23 cellular contexts compared by ENCODE assay signal in the genomic region with DNA sequence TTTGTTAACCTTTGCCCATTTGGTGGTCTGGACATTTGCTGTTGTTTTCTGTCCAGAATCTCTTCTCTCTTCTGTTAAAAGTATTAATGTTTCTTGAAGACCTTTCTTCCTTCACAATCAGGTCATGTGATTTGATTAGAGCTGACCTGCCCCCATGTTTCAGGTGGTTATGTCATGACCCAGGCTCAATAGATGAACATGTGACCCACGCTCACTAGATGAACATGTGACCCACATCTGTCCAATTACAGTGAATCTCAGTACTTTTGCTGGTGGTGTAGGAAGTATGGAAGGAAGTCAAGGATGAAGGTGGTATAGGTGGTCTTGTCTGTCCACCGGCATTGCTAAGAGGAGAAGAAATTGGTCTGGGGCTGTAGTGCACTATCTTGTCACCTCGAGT.
"Had no signal": no experiment of that assay in that cellular context is flagged by ENCODE, and none has a peak within 500 bp of the region (broad histone marks: within the 10 kb centered on the region; RNA-seq: fewer than 3 reads in every experiment).

No MANE protein-coding gene starts in this region.

- ATAC-seq: natural killer cell treated with Interleukin-12 subunit alpha and Interleukin-12 subunit beta and Interleukin-15 and Interleukin-18, amount 100 ng/mL, for 72 hours; stimulated activated naive CD8-positive, alpha-beta T cell treated with anti-CD3 and anti-CD28 coated beads, Interleukin-15, amount 100 ng/mL, for 72 hours had no signal

- H3K9me3 ChIP-seq: suprapubic skin, transverse colon, upper lobe of right lung, uterus had no signal

- H3K36me3 ChIP-seq: neural progenitor cell, suprapubic skin, transverse colon, upper lobe of right lung, uterus had no signal

- H3K4me2 ChIP-seq: neural progenitor cell, smooth muscle cell had no signal

- H3K4me1 ChIP-seq: neural progenitor cell, parathyroid adenoma, uterus had no signal

- H3K4me3 ChIP-seq: coronary artery, lung, neural progenitor cell, smooth muscle cell, suprapubic skin, transverse colon, upper lobe of right lung, uterus had no signal

- H3K9ac ChIP-seq: neural progenitor cell, parathyroid adenoma had no signal

- H3K79me2 ChIP-seq: parathyroid adenoma had no signal

- H2AFZ ChIP-seq: neural progenitor cell, parathyroid adenoma had no signal

- DNase-seq: effector memory CD4-positive, alpha-beta T cell; hypothalamus; immature natural killer cell; islet precursor cell; kidney glomerular epithelial cell; left colon; stimulated activated CD4-positive, alpha-beta T cell treated with anti-CD3 and anti-CD28 coated beads, Interleukin-12 subunit alpha, Interleukin-12 subunit beta, amount 100 ng/mL, for 4 hours; stimulated activated CD4-positive, alpha-beta T cell treated with anti-CD3 and anti-CD28 coated beads, Interleukin-1b, Interleukin-23, amount 100 ng/mL, for 48 hours; stimulated activated CD4-positive, alpha-beta T cell treated with anti-CD3 and anti-CD28 coated beads, Interleukin-4, amount 100 ng/mL, for 1 hour; stimulated activated CD8-positive, alpha-beta memory T cell treated with anti-CD3 and anti-CD28 coated beads, Interleukin-4, amount 100 ng/mL, for 48 hours; stimulated activated naive CD4-positive, alpha-beta T cell; stimulated activated naive CD8-positive, alpha-beta T cell treated with anti-CD3 and anti-CD28 coated beads, Interleukin-15, amount 100 ng/mL, for 72 hours; transverse colon; upper lobe of right lung; uterus had no signal

- H3K27me3 ChIP-seq: neural progenitor cell, suprapubic skin, transverse colon, upper lobe of right lung, uterus had no signal

- H3K27ac ChIP-seq: coronary artery, neural progenitor cell, parathyroid adenoma, suprapubic skin, upper lobe of right lung, uterus had no signal

- FAIRE-seq: frontal cortex had no signal
